In the genomic region with DNA sequence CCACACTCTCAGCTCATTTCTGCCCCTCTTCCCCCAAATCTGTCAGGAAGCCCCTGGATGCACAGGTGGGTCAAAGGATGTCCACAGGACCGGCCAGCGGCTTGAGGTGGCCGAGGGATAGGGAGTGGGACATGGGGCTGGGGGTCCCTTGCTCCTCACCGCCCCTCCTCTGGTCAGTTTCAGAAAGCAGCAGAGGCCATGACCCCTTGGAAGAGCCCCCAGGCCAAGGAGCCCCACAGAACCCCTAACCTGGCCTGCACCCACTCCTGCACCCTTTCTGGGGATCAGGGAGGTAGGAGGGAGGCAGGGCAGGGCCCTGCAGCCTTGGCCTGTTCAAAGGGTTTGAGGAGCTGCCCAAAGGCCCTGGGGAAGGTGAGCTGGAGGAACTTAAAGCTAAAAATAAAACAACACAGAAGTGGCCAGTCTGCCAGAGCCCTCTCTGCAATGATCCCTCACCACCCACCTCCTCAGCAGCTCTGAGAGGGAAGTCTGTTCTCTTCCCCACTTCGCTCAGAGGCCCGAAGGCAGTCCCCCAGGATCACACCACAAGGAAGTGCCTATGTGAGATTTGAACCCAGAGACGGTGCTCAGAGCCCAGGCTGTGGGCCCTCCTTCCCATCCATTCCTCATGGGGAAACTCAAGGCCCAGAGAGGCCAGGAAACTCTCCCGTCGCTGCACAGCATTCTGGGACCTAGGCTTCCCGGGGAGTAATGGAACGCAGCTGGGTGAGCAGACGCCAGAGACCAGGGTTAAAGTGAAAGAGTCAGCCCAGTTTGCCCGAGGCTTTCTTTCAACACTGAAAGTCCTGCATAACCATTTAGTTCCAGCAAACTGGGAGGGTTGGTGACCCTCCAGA, we compare ENCODE assay signal across 1 cellular context.
TF ChIP-seq lines count a peak whose summit lies in the region.

No MANE protein-coding gene starts in this region.

TF ChIP-seq in GM23338, 12 proteins besides CTCF, POLR2A, EP300 and RAD21:
- TF ChIP-seq ETS1 (IDR thresholded peaks at IDR 0.05): no peak
- TF ChIP-seq CREB1 (CRISPR knock-in tag; IDR thresholded peaks at IDR 0.05; ENCODE audit: low read depth): no peak
- TF ChIP-seq, protein P1, sequence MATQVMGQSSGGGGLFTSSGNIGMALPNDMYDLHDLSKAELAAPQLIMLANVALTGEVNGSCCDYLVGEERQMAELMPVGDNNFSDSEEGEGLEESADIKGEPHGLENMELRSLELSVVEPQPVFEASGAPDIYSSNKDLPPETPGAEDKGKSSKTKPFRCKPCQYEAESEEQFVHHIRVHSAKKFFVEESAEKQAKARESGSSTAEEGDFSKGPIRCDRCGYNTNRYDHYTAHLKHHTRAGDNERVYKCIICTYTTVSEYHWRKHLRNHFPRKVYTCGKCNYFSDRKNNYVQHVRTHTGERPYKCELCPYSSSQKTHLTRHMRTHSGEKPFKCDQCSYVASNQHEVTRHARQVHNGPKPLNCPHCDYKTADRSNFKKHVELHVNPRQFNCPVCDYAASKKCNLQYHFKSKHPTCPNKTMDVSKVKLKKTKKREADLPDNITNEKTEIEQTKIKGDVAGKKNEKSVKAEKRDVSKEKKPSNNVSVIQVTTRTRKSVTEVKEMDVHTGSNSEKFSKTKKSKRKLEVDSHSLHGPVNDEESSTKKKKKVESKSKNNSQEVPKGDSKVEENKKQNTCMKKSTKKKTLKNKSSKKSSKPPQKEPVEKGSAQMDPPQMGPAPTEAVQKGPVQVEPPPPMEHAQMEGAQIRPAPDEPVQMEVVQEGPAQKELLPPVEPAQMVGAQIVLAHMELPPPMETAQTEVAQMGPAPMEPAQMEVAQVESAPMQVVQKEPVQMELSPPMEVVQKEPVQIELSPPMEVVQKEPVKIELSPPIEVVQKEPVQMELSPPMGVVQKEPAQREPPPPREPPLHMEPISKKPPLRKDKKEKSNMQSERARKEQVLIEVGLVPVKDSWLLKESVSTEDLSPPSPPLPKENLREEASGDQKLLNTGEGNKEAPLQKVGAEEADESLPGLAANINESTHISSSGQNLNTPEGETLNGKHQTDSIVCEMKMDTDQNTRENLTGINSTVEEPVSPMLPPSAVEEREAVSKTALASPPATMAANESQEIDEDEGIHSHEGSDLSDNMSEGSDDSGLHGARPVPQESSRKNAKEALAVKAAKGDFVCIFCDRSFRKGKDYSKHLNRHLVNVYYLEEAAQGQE (IDR thresholded peaks at IDR 0.05; ENCODE audit: unreplicated experiment): no peak
- no peak for TF ChIP-seq ZNF114 (CRISPR knock-in tag; IDR thresholded peaks at IDR 0.05)
- no peak for TF ChIP-seq JUNB (IDR thresholded peaks at IDR 0.05; ENCODE audit: unreplicated experiment)
